Comparison of ENCODE assay signal across 19 cellular contexts in genomic region chr14:103127356-103127755, GRCh38. TPM values are rescaled to one million over a fixed set of nuclear protein-coding genes. Genes with fewer than 3 reads are reported as not detected.
A peak's percentile ranks its signal among the peaks of the same experiment; 100 is the strongest.
DNase-seq lines count a peak whose midpoint lies in the region; ATAC-seq and TF ChIP-seq lines count a peak whose summit lies in the region.
"Had no signal": no experiment of that assay in that cellular context is flagged by ENCODE, and none has a peak within 500 bp of the region (broad histone marks: within the 10 kb centered on the region; RNA-seq: fewer than 3 reads in every experiment).

No MANE protein-coding gene starts in this region.

- H3K27ac ChIP-seq in VCaP (peak overlapping the region; percentile 82), hepatocyte (no peak overlapping the region), psoas muscle (peak overlapping the region; percentile 75), MM.1S (ENCODE audit: low read length) (no peak overlapping the region)
- H3K27ac ChIP-seq: GM23248 had no signal

- no peaks in the 10 kb centered on the region for H3K36me3 ChIP-seq in hepatocyte (replicated peaks; ENCODE audit: insufficient read depth, low read depth)
- peaks cover 0 to 32% of the 10 kb centered on the region in 2 donors for H3K36me3 ChIP-seq in psoas muscle (ENCODE audit: insufficient read depth in 1 of 2, low read depth in 1 of 2)
- H3K36me3 ChIP-seq in MM.1S (replicated peaks; ENCODE audit: insufficient read depth, low read length), result no peaks in the 10 kb centered on the region

- peaks cover 0 to 1% (median 0%) of the 10 kb centered on the region in 3 donors for H3K27me3 Mint-ChIP-seq in CD14-positive monocyte (ENCODE audit: low read depth in 3 of 3)

- no peak overlapping the region for H3K27ac Mint-ChIP-seq in CD14-positive monocyte
- H3K27ac Mint-ChIP-seq: activated naive CD4-positive, alpha-beta T cell treated with anti-CD3 and anti-CD28 coated beads, Interleukin-2, amount 50 U/mL, for 72 hours; activated T-cell treated with anti-CD3 and anti-CD28 coated beads, Interleukin-2, amount 50 U/mL, for 24 hours; progenitor cell of endocrine pancreas had no signal

- TF ChIP-seq CTCF in CD14-positive monocyte (IDR thresholded peaks at IDR 0.05) (no peak), VCaP (conservative IDR thresholded peaks at IDR 0.05) (peak; percentile 45), hepatocyte (IDR thresholded peaks at IDR 0.05; ENCODE audit: poor library complexity) (no peak), psoas muscle (IDR thresholded peaks at IDR 0.05) (no peak), MM.1S (IDR thresholded peaks at IDR 0.05; ENCODE audit: low read length) (no peak)

- ATAC-seq in psoas muscle (no peak), HG03342 (IDR thresholded peaks at IDR 0.05; ENCODE audit: unreplicated experiment) (no peak)
- ATAC-seq: activated naive CD4-positive, alpha-beta T cell treated with anti-CD3 and anti-CD28 coated beads, Interleukin-2, amount 50 U/mL, for 72 hours had no signal

- no peak overlapping the region for H3K4me3 ChIP-seq in hepatocyte
- H3K4me3 ChIP-seq in psoas muscle, result peak overlapping the region; percentile 45
- no peak overlapping the region for H3K4me3 ChIP-seq in MM.1S (ENCODE audit: low read length)

- H3K9me3 Mint-ChIP-seq in CD14-positive monocyte, result peaks cover 0 to 2% (median 0%) of the 10 kb centered on the region in 7 donors
- H3K9me3 Mint-ChIP-seq: activated naive CD4-positive, alpha-beta T cell treated with anti-CD3 and anti-CD28 coated beads, Interleukin-2, amount 50 U/mL, for 72 hours; activated T-cell treated with anti-CD3 and anti-CD28 coated beads, Interleukin-2, amount 50 U/mL, for 24 hours had no signal

- H3K4me1 ChIP-seq in hepatocyte (ENCODE audit: insufficient read depth) (peaks cover 30% of the 10 kb centered on the region), psoas muscle (peaks cover 43% of the 10 kb centered on the region), MM.1S (ENCODE audit: low read length) (no peaks in the 10 kb centered on the region)

- no peaks in the 10 kb centered on the region for H3K27me3 ChIP-seq in hepatocyte
- no peaks in the 10 kb centered on the region for H3K27me3 ChIP-seq in psoas muscle (ENCODE audit: insufficient read depth in 3 of 3, low read length in 2 of 3)
- H3K27me3 ChIP-seq in MM.1S (replicated peaks; ENCODE audit: insufficient read depth, low read length), result peaks cover 11% of the 10 kb centered on the region

- H3F3A ChIP-seq in MM.1S (ENCODE audit: insufficient read depth, low read length), result no peaks in the 10 kb centered on the region

- H2AFZ ChIP-seq in hepatocyte (no peak overlapping the region), MM.1S (ENCODE audit: low read length) (no peak overlapping the region)
- H2AFZ ChIP-seq: GM23248 had no signal

- DNase-seq in CD14-positive monocyte (ENCODE audit: low spot score), result peak; percentile 41
- DNase-seq in hepatocyte (ENCODE audit: low spot score), result no peak
- DNase-seq in psoas muscle, result no peak
- DNase-seq in NCI-H1694 (lab: John Stamatoyannopoulos, UW), result no peak
- no peak for DNase-seq in MM.1S
- DNase-seq in NCI-H82 (lab: John Stamatoyannopoulos, UW), result no peak
- DNase-seq: activated T-cell treated with anti-CD3 and anti-CD28 coated beads, Interleukin-2, amount 50 U/mL, for 24 hours; GDM1; Kasumi-1; NCI-H1417 treated with DMSO at 0.1 percent for 48 hours; NCI-H226; stimulated activated CD4-positive, alpha-beta T cell treated with anti-CD3 and anti-CD28 coated beads, Interleukin-12 subunit alpha, Interleukin-12 subunit beta, amount 100 ng/mL, for 4 hours; stimulated activated naive CD4-positive, alpha-beta T cell had no signal

- intact Hi-C loops in CD14-positive monocyte (cut with micrococcal nuclease) (no loop called here), psoas muscle (cut with DNase I) (no loop called here)

- H3K4me2 ChIP-seq in hepatocyte, result peak overlapping the region; percentile 87
- no peak overlapping the region for H3K4me2 ChIP-seq in MM.1S (ENCODE audit: low read depth, low read length)

- no peak overlapping the region for H3K9ac ChIP-seq in MM.1S (ENCODE audit: low read length)
- H3K9ac ChIP-seq: GM23248 had no signal

- H4K20me1 ChIP-seq in hepatocyte (ENCODE audit: insufficient read depth, poor library complexity, severe bottlenecking) (no peaks in the 10 kb centered on the region), MM.1S (ENCODE audit: insufficient read depth, low read length) (no peaks in the 10 kb centered on the region)

- no peaks in the 10 kb centered on the region for H3K79me2 ChIP-seq in hepatocyte
- no peaks in the 10 kb centered on the region for H3K79me2 ChIP-seq in MM.1S (ENCODE audit: low read length)

- H3K4me1 Mint-ChIP-seq in CD14-positive monocyte, result peaks cover 36% of the 10 kb centered on the region

- 58% methylated on average over 26 of the region's 39 CpGs for WGBS in hepatocyte (ENCODE audit: low lambda C conversion rate, missing lambda C conversion rate)
- 52 to 71% (median 59%) methylated on average over 26 to 39 of the region's 39 CpGs for WGBS in psoas muscle, 3 donors

- no peaks in the 10 kb centered on the region for H3K9me2 ChIP-seq in hepatocyte (replicated peaks; ENCODE audit: insufficient read depth)
- H3K9me2 ChIP-seq in MM.1S (replicated peaks; ENCODE audit: insufficient read depth, low read length), result no peaks in the 10 kb centered on the region

- peaks cover 63 to 78% of the 10 kb centered on the region in 2 donors for H3K36me3 Mint-ChIP-seq in CD14-positive monocyte
- H3K36me3 Mint-ChIP-seq: activated naive CD4-positive, alpha-beta T cell treated with anti-CD3 and anti-CD28 coated beads, Interleukin-2, amount 50 U/mL, for 72 hours; brain had no signal

- H3K4me3 Mint-ChIP-seq in CD14-positive monocyte, result no peak overlapping the region
- H3K4me3 Mint-ChIP-seq: activated T-cell treated with anti-CD3 and anti-CD28 coated beads, Interleukin-2, amount 50 U/mL, for 24 hours had no signal

- H3K9me3 ChIP-seq in hepatocyte (ENCODE audit: low read depth), result no peaks in the 10 kb centered on the region
- no peaks in the 10 kb centered on the region for H3K9me3 ChIP-seq in psoas muscle
- no peaks in the 10 kb centered on the region for H3K9me3 ChIP-seq in MM.1S (replicated peaks; ENCODE audit: insufficient read depth, low read length)

RNA-seq across cellular contexts. Expression of gene TNFAIP2, which starts 4.1 kb away (rescaled TPM):
- polyA plus RNA-seq in CD14-positive monocyte (10 to 100 TPM; 41.5 to 50.8 TPM), hepatocyte (14.2 and 28.2 TPM in 2 replicates), psoas muscle (10 to 100 TPM; 32.2 to 97.4 (median 52.3) TPM)
- total RNA-seq in hepatocyte (14.0 and 16.0 TPM in 2 replicates), psoas muscle (100 to 1,000 TPM in 1 of 4 donors, 10 to 100 TPM in 3; 25.7 to 146 (median 39.1) TPM)

RNA-seq across cellular contexts. Expression of gene EXOC3L4, which starts 32.8 kb away (rescaled TPM):
- polyA plus RNA-seq in CD14-positive monocyte (not detected), hepatocyte (31.0 and 40.3 TPM in 2 replicates), psoas muscle (under 1 TPM in 2 of 3 donors, not detected in 1; 0.12 to 0.33 TPM)
- total RNA-seq in hepatocyte (12.4 and 35.3 TPM in 2 replicates), psoas muscle (under 1 TPM in 2 of 4 donors, not detected in 2; 0.23 to 0.30 TPM)
- total RNA-seq: activated naive CD4-positive, alpha-beta T cell treated with anti-CD3 and anti-CD28 coated beads, Interleukin-2, amount 50 U/mL, for 72 hours; GM23248 had no signal
- polyA plus RNA-seq: GM23248 had no signal

RNA-seq across cellular contexts. Expression of gene LBHD2, which starts 43.3 kb away (rescaled TPM):
- polyA plus RNA-seq in CD14-positive monocyte (not detected), hepatocyte (0.21 TPM in 1 of 2 replicates, not detected in the other), psoas muscle (not detected)
- total RNA-seq in hepatocyte (not detected in 2 replicates), psoas muscle (not detected)
- total RNA-seq: activated naive CD4-positive, alpha-beta T cell treated with anti-CD3 and anti-CD28 coated beads, Interleukin-2, amount 50 U/mL, for 72 hours; GM23248; progenitor cell of endocrine pancreas had no signal
- polyA plus RNA-seq: GM23248 had no signal

Comparison
In these comparisons a context has a peak if more than half of its experiments do, and no peak if none do; other contexts are left out.
1. H3K27ac ChIP-seq: peak in VCaP (single experiment) and psoas muscle (single experiment); none in hepatocyte (single experiment) and MM.1S (single experiment).
2. RNA of gene EXOC3L4, which starts 32.8 kb away (polyA plus RNA-seq): 31.0 to 40.3 TPM in hepatocyte; 0.12 to 0.33 TPM in psoas muscle and not detected in CD14-positive monocyte; every median in the first group is over 10 times any median in the second.